Comparison of ENCODE assay signal across 9 cellular contexts in the genomic region with DNA sequence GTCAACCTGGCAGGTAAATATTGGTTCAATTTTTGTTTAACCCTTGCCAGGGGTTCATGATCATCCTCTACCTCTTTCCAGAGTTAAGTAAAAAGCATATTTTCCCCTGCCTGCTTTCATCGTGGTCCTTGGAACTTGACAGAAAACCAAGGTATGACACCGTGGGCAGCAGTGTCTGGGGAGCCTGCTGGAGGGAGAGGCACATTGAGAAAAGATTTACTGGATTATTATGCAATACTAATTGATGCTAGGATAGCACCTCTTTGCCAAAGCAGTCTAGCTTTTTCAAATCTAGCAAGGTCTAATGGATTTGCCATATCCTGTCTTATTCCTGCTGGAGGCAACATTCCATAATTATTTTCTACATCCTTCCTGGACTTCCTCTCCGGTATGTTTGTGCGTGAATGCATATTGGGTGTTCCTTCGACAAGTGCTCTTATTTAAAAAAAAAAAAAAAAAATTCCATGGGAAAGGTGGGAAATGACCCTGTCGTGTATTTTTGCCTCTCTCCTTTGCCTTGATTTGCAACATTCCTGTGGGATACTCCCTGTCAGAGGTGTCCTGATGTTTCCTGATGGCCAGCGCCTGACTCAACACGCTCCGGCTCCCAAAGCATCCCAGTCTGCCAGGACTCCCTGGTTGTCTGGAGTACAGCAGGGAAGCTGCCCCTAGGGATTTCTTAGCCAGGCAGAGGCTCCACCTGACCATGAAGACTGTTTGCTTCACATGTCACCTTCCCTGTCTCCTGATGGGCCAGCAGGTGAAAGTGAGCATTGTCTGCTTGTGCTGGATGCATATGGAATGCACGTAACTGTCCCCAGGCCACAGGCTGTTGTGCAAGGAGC. TPM values are rescaled to one million over a fixed set of nuclear protein-coding genes. Genes with fewer than 3 reads are reported as not detected.
DNase-seq lines count a peak whose midpoint lies in the region; ATAC-seq, FAIRE-seq and TF ChIP-seq lines count a peak whose summit lies in the region.
"Had no signal": no experiment of that assay in that cellular context is flagged by ENCODE, and none has a peak within 500 bp of the region (broad histone marks: within the 10 kb centered on the region; RNA-seq: fewer than 3 reads in every experiment).

No MANE protein-coding gene starts in this region.

- peaks cover 0 to 4% (median 0%) of the 10 kb centered on the region in 7 donors for H3K9me3 Mint-ChIP-seq in CD14-positive monocyte

- peak overlapping the region; percentile 87 for H3K27ac ChIP-seq in GM12878 (ENCODE audit: control insufficient read depth, insufficient read depth)
- peak overlapping the region; percentile 93 to 95 for H3K27ac ChIP-seq in liver (ENCODE audit: low read depth in 1 of 2, low read length in 2 of 2)
- peak overlapping the region; percentile 95 to 99 for H3K27ac ChIP-seq in tibial artery

- H3K79me2 ChIP-seq in Loucy (ENCODE audit: insufficient read depth, low read length), result peaks cover 56% of the 10 kb centered on the region
- H3K79me2 ChIP-seq in GM12878 (ENCODE audit: control insufficient read depth, insufficient read depth, low read length), result peaks cover 49% of the 10 kb centered on the region

- TF ChIP-seq CTCF in CD14-positive monocyte (IDR thresholded peaks at IDR 0.05) (no peak), Loucy (conservative IDR thresholded peaks at IDR 0.05; ENCODE audit: low read length) (no peak), GM12878 (IDR thresholded peaks at IDR 0.05 in 2 of 3, conservative IDR thresholded peaks at IDR 0.05 in 1 of 3; ENCODE audit: control insufficient read depth in 2 of 3, extremely low read depth in 1 of 3, insufficient read depth in 1 of 3, low read depth in 3 of 3, low read length in 3 of 3) (no peak), liver (IDR thresholded peaks at IDR 0.05; ENCODE audit: low read depth, low read length, missing input control) (no peak), tibial artery (IDR thresholded peaks at IDR 0.05) (no peak)

- H3K27ac Mint-ChIP-seq in CD14-positive monocyte, result peak overlapping the region; percentile 90 to 96 (median 95)

- BruUV-seq in GM12878 (replicated peaks; lab: Mats Ljungman, UMichigan), result no TSS peak

- SMC1A ChIA-PET in GM12878 (lab: Charles Lee; ENCODE audit: uncharacterized antibody, unreplicated experiment), result interaction anchor here (0.6 to 13.6 kb wide), 29 partner anchors 8 to 275 kb away, joined by 3 to 186 read pairs (median 10); no protein-coding TSS in a partner anchor

- H3K4me3 ChIP-seq in Loucy (ENCODE audit: low read length, poor library complexity, severe bottlenecking) (peak overlapping the region; percentile 78), GM12878 (peak overlapping the region; percentile 70), liver (ENCODE audit: low read depth in 1 of 3, low read length in 3 of 3) (no peak overlapping the region), tibial artery (no peak overlapping the region)

- H3K9me2 ChIP-seq in Loucy (replicated peaks; ENCODE audit: low read depth, low read length), result no peaks in the 10 kb centered on the region

- H3F3A ChIP-seq in Loucy (ENCODE audit: low read depth), result peaks cover 12% of the 10 kb centered on the region

- peaks cover 41 to 45% of the 10 kb centered on the region in 2 donors for H3K36me3 Mint-ChIP-seq in CD14-positive monocyte

- TF ChIP-seq POLR2A in GM12878 (IDR thresholded peaks at IDR 0.05; ENCODE audit: low read depth, low read length), result peak; percentile 69

- H3K4me3 Mint-ChIP-seq in CD14-positive monocyte, result peak overlapping the region; percentile 79 to 90

- H2AFZ ChIP-seq in Loucy (ENCODE audit: low read length) (no peak overlapping the region), GM12878 (ENCODE audit: control insufficient read depth, low read depth, low read length) (no peak overlapping the region)

- peak; percentile 0; the same call in 2 of the 3 replicates for ATAC-seq in GM12878

- POLR2A ChIA-PET in GM12878 (lab: Charles Lee), result interaction anchor here (0.7 to 14.4 kb wide), 16 partner anchors 8 to 230 kb away, joined by 3 to 230 read pairs (median 10); no protein-coding TSS in a partner anchor

- H3K9me3 ChIP-seq in Loucy (ENCODE audit: insufficient read depth, low read depth, low read length) (no peaks in the 10 kb centered on the region), GM12878 (replicated peaks; ENCODE audit: control insufficient read depth, insufficient read depth, low read length) (no peaks in the 10 kb centered on the region), liver (ENCODE audit: control insufficient read depth in 4 of 4, low read length in 3 of 4) (no peaks in the 10 kb centered on the region), tibial artery (no peaks in the 10 kb centered on the region)

- RAD21 ChIA-PET in GM12878 (lab: Charles Lee; ENCODE audit: unreplicated experiment), result interaction anchor here (0.9 to 16.1 kb wide), 20 partner anchors 8 to 274 kb away, joined by 3 to 421 read pairs (median 15); partner anchors contain the start of gene BHLHE40

- FAIRE-seq in GM12878 (lab: Jason Lieb, UNC), result no peak
- FAIRE-seq: endometrium had no signal

- no peak for TF ChIP-seq EP300 in GM12878 (IDR thresholded peaks at IDR 0.05; ENCODE audit: borderline replicate concordance in 1 of 2, control insufficient read depth in 1 of 2, low read depth in 2 of 2, low read length in 2 of 2)

- H3K36me3 ChIP-seq in Loucy (ENCODE audit: insufficient read depth, low read length), result peaks cover 22% of the 10 kb centered on the region; the same call in 1 of the 2 replicates
- H3K36me3 ChIP-seq in GM12878 (ENCODE audit: control insufficient read depth in 2 of 2, insufficient read depth in 2 of 2, low read length in 1 of 2), result peaks cover 7 to 13% of the 10 kb centered on the region in 2 experiments
- peaks cover 0 to 19% (median 8%) of the 10 kb centered on the region in 4 donors for H3K36me3 ChIP-seq in liver (ENCODE audit: control insufficient read depth in 4 of 4, insufficient read depth in 3 of 4, low read depth in 1 of 4, low read length in 3 of 4)
- peaks cover 0 to 12% (median 12%) of the 10 kb centered on the region in 3 donors for H3K36me3 ChIP-seq in tibial artery

- CTCF ChIA-PET in GM12878 (lab: Yijun Ruan, JAX), result interaction anchor here (0.7 to 14.2 kb wide), 18 partner anchors 10 to 275 kb away, joined by 3 to 330 read pairs (median 6); no protein-coding TSS in a partner anchor

- intact Hi-C loops in CD14-positive monocyte (cut with micrococcal nuclease) (loop anchor here in 1 of 2 donors (1.0 to 10.0 kb wide), 3 partner anchors 8 to 491 kb away; partner anchors contain the start of genes ARL8B and ITPR1), GM12878 (cut with micrococcal nuclease; ENCODE audit: unreplicated experiment) (loop anchor here (10.0 kb wide), 1 partner anchor 481 kb away; no protein-coding TSS in a partner anchor), tibial artery (cut with DNase I; ENCODE audit: low total_unique reads) (loop anchor here (5.0 kb wide), 3 partner anchors 42 to 268 kb away; no protein-coding TSS in a partner anchor)

- WGBS in GM12878 (ENCODE audit: insufficient coverage, insufficient replicate concordance, low lambda C conversion rate, missing lambda C conversion rate), result 68% methylated on average over 9 of the region's 10 CpGs
- WGBS in liver, result 45% methylated on average over 10 of the region's 10 CpGs

- DNase-seq in CD14-positive monocyte (ENCODE audit: low spot score), result no peak
- DNase-seq in GM12878 (ENCODE audit: low read depth, low spot score), result no peak
- peak in 1 of 2 donors; percentile 74 for DNase-seq in tibial artery
- DNase-seq in NCI-H510A (lab: John Stamatoyannopoulos, UW), result no peak
- no peak for DNase-seq in NCI-H2227 (lab: John Stamatoyannopoulos, UW; ENCODE audit: unreplicated experiment)
- DNase-seq in activated effector memory CD4-positive, alpha-beta T cell treated with anti-CD3 and anti-CD28 coated beads, Interleukin-2, amount 50 U/mL, for 16 hours, result no peak

- H4K20me1 ChIP-seq in Loucy (ENCODE audit: insufficient read depth, low read length, poor library complexity, severe bottlenecking) (peaks cover 33% of the 10 kb centered on the region), GM12878 (ENCODE audit: control insufficient read depth, insufficient read depth) (no peaks in the 10 kb centered on the region; the same call in 1 of the 2 replicates)

- H3K27me3 Mint-ChIP-seq in CD14-positive monocyte (ENCODE audit: low read depth in 3 of 3), result peaks cover 0 to 7% (median 3%) of the 10 kb centered on the region in 3 donors

- H3K4me1 Mint-ChIP-seq in CD14-positive monocyte, result peaks cover 88% of the 10 kb centered on the region

- H3K4me2 ChIP-seq in Loucy (ENCODE audit: low read depth, low read length, poor library complexity, severe bottlenecking) (peak overlapping the region; percentile 80), GM12878 (ENCODE audit: control insufficient read depth, insufficient read depth) (peak overlapping the region; percentile 99)

- peaks cover 58% of the 10 kb centered on the region for H3K4me1 ChIP-seq in Loucy (ENCODE audit: insufficient read depth, low read length, poor library complexity, severe bottlenecking)
- H3K4me1 ChIP-seq in GM12878 (ENCODE audit: control insufficient read depth, insufficient read depth, low read length), result peaks cover 38% of the 10 kb centered on the region
- peaks cover 2 to 29% (median 16%) of the 10 kb centered on the region in 4 donors for H3K4me1 ChIP-seq in liver (ENCODE audit: control insufficient read depth in 4 of 4, insufficient read depth in 4 of 4, low read length in 3 of 4)
- H3K4me1 ChIP-seq in tibial artery, result peaks cover 0 to 85% (median 62%) of the 10 kb centered on the region in 4 donors

- H3K27me3 ChIP-seq in Loucy (ENCODE audit: insufficient read depth, low read length, poor library complexity, severe bottlenecking) (no peaks in the 10 kb centered on the region), GM12878 (replicated peaks in 1 of 2; ENCODE audit: control insufficient read depth in 2 of 2, insufficient read depth in 2 of 2, low read length in 1 of 2) (no peaks in the 10 kb centered on the region), liver (ENCODE audit: control insufficient read depth in 4 of 4, insufficient read depth in 4 of 4, low read length in 3 of 4) (no peaks in the 10 kb centered on the region), tibial artery (no peaks in the 10 kb centered on the region)

- H3K9ac ChIP-seq in Loucy (ENCODE audit: low read depth, low read length, poor library complexity, severe bottlenecking) (peak overlapping the region; percentile 75), GM12878 (ENCODE audit: control insufficient read depth, insufficient read depth, low read length) (peak overlapping the region; percentile 43; the same call in 1 of the 2 replicates), liver (ENCODE audit: low read depth in 1 of 2, low read length in 2 of 2) (peak overlapping the region in 1 of 2 donors; percentile 74)

- in situ Hi-C loops in GM12878 (cut with MboI), result no loop called here

- TF ChIP-seq RAD21 in GM12878 (IDR thresholded peaks at IDR 0.05; ENCODE audit: insufficient read depth, low read depth, low read length) (no peak), liver (IDR thresholded peaks at IDR 0.05) (peak; percentile 4 to 35)

RNA-seq across cellular contexts. Expression of gene BHLHE40, which starts 6.3 kb away (rescaled TPM):
- polyA plus RNA-seq in CD14-positive monocyte (10 to 100 TPM; 20.2 to 23.4 TPM), GM12878 (2011; rRNA removed) (60.8 and 106 TPM in 2 replicates), GM12878 (2014; fragmentation: Illumina TruSeq; extraction: Trizol) (65.9 and 78.8 TPM in 2 replicates), GM12878 (2014; fragmentation: Nextera tagmentation; extraction: Ambion mirVana) (10 to 100 TPM; 25.2 to 38.6 TPM), GM12878 (2014; rRNA removed) (62.4 and 63.6 TPM in 2 replicates), GM12878 (2016; fragmentation: Nextera tagmentation; extraction: Ambion mirVana) (10 to 100 TPM; 43.9 to 44.5 TPM), liver (10 to 100 TPM; 17.2 to 18.7 TPM)
- 205 and 214 TPM in 2 replicates for total RNA-seq in GM12878 (2013; cell fraction: nucleolus; rRNA removed)
- total RNA-seq in GM12878 (2014; rRNA removed) (58.3 and 61.5 TPM in 2 replicates), GM12878 (2014; rRNA removed; fragmentation: Illumina TruSeq; extraction: Trizol) (36.1 and 36.5 TPM in 2 replicates), GM12878 (2021) (91.3 and 93.1 TPM in 2 replicates), liver (10 to 100 TPM in 1 of 2 donors, 1 to 10 TPM in 1; 8.2 to 28.4 TPM)
- polyA plus RNA-seq in GM12878 (2011; ENCODE audit: low read depth), result 64.3 TPM
- polyA plus RNA-seq in GM12878 (2011; cell fraction: cytosol; rRNA removed), result 91.6 and 128 TPM in 2 replicates
- polyA plus RNA-seq in GM12878 (2011; cell fraction: nucleus; rRNA removed), result 163 and 169 TPM in 2 replicates
- polyA plus RNA-seq in GM12878 (2012), result 106 and 116 TPM in 2 replicates
- 93.4 and 100 TPM in 2 replicates for polyA minus RNA-seq in GM12878 (2011; rRNA and poly(A)+ RNA removed)
- polyA minus RNA-seq in GM12878 (2011; cell fraction: cytosol; rRNA and poly(A)+ RNA removed), result 60.8 and 70.8 TPM in 2 replicates
- 99.1 and 124 TPM in 2 replicates for polyA minus RNA-seq in GM12878 (2011; cell fraction: nucleus; rRNA and poly(A)+ RNA removed)

Comparison
In these comparisons a context has a peak if more than half of its experiments do, and no peak if none do; other contexts are left out.
1. H3K4me3 ChIP-seq: peak in Loucy (single experiment) and GM12878 (single experiment); none in liver (0 of 3) and tibial artery (0 of 2).
2. Peak in every context shown above with its lines, with median percentiles within 50 percentile points of each other: H3K27ac ChIP-seq.